ENCODE assay signal across 9 cellular contexts in the genomic region with DNA sequence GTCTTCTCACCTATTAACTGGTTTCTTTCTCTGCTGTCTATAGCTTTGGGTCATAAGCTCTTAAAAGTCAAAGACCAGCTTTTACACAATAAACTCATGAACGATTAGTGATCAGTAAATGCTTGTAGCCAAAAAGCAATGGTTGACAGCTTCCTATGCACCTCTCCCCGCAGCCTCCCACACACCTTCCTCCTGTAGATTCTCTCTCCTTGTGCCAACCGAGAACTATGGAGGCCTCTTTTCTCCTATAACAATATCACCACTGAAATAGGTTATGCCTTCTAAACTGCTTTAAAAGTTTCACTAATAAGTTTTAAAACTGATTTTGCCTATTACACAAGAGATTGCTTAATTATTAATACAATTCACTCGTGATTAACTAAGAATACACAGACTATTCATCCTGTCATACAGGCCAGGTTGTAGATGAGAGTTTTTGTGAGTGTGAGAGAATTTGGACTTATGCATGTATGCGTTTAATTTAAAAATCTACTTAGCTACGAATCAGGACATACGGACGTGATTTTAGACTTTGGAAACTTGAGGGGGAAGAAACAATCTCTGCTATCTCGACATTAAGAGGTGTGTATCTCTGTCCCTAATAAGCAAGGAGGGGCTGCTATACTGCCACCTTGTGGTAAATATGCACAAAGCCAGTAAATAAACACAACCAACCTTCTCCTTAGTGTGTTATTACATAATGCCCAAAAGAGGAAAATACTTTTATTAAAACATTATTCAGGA.
DNase-seq lines count a peak whose midpoint lies in the region; ATAC-seq and TF ChIP-seq lines count a peak whose summit lies in the region.
"Had no signal": no experiment of that assay in that cellular context is flagged by ENCODE, and none has a peak within 500 bp of the region (broad histone marks: within the 10 kb centered on the region; RNA-seq: fewer than 3 reads in every experiment).

No MANE protein-coding gene starts in this region.

- no peaks in the 10 kb centered on the region for H3K9me3 ChIP-seq in CD4-positive, alpha-beta memory T cell (ENCODE audit: control insufficient read depth in 1 of 2, low read length in 2 of 2)
- H3K9me3 ChIP-seq in IMR-90 (ENCODE audit: control insufficient read depth, insufficient read depth, low read length) (no peaks in the 10 kb centered on the region), SK-N-SH (no peaks in the 10 kb centered on the region)
- H3K9me3 ChIP-seq: SJSA1 had no signal

- H2BK20ac ChIP-seq in IMR-90 (ENCODE audit: low read depth, low read length): no peak overlapping the region

- H3K14ac ChIP-seq in IMR-90 (replicated peaks; ENCODE audit: low read depth, low read length): no peak overlapping the region

- H4K20me1 ChIP-seq in IMR-90 (ENCODE audit: insufficient read depth, low read length) (no peaks in the 10 kb centered on the region), SK-N-SH (ENCODE audit: insufficient read depth) (no peaks in the 10 kb centered on the region)

- no peaks in the 10 kb centered on the region for H3K36me3 Mint-ChIP-seq in CD4-positive, alpha-beta memory T cell
- peaks cover 1% of the 10 kb centered on the region for H3K36me3 Mint-ChIP-seq in osteocyte (ENCODE audit: unreplicated experiment)

- no peaks in the 10 kb centered on the region for H3K79me1 ChIP-seq in IMR-90 (ENCODE audit: low read depth in 1 of 2, low read length in 2 of 2)

- no peaks in the 10 kb centered on the region for H3K79me2 ChIP-seq in SK-N-SH (ENCODE audit: insufficient read depth)

- no peak overlapping the region for H4K5ac ChIP-seq in IMR-90 (ENCODE audit: low read depth, low read length)

- no peak overlapping the region for H3K4me2 ChIP-seq in IMR-90 (ENCODE audit: low read depth, low read length)
- H3K4me2 ChIP-seq in SK-N-SH: no peak overlapping the region

- no peaks in the 10 kb centered on the region for H3K36me3 ChIP-seq in CD4-positive, alpha-beta memory T cell (ENCODE audit: insufficient read depth, low read length)
- H3K36me3 ChIP-seq in IMR-90 (ENCODE audit: control insufficient read depth, insufficient read depth, low read length): no peaks in the 10 kb centered on the region
- H3K36me3 ChIP-seq in SK-N-SH (replicated peaks in 1 of 2; ENCODE audit: control insufficient read depth in 1 of 2, insufficient read depth in 2 of 2, low read length in 1 of 2): no peaks in the 10 kb centered on the region
- H3K36me3 ChIP-seq: SJSA1 had no signal

- no peak overlapping the region for H2AK9ac ChIP-seq in IMR-90 (replicated peaks; ENCODE audit: low read depth, low read length, poor library complexity)

- H3K4me1 ChIP-seq in CD4-positive, alpha-beta memory T cell (ENCODE audit: insufficient read depth, low read length): no peaks in the 10 kb centered on the region
- H3K4me1 ChIP-seq in IMR-90 (ENCODE audit: control insufficient read depth, insufficient read depth, low read length) (peaks cover 3% of the 10 kb centered on the region; the same call in 1 of the 2 replicates), SK-N-SH (ENCODE audit: control insufficient read depth in 1 of 2, insufficient read depth in 2 of 2, low read depth in 1 of 2, low read length in 1 of 2) (peaks cover 0 to 4% of the 10 kb centered on the region in 2 experiments; a peak in 1 of 4 replicates)

- no peak overlapping the region for H3K56ac ChIP-seq in IMR-90 (ENCODE audit: extremely low read depth, insufficient read depth, low read length)

- H3K27ac ChIP-seq in CD4-positive, alpha-beta memory T cell (ENCODE audit: low read depth, low read length): no peak overlapping the region
- H3K27ac ChIP-seq in IMR-90 (ENCODE audit: insufficient read depth, low read length) (no peak overlapping the region), SK-N-SH (ENCODE audit: low read depth in 2 of 2, low read length in 1 of 2) (no peak overlapping the region)
- H3K27ac ChIP-seq: SJSA1 had no signal

- no peaks in the 10 kb centered on the region for H3F3A ChIP-seq in SK-N-SH (replicated peaks; ENCODE audit: insufficient read depth)

- no peaks in the 10 kb centered on the region for H3K4me1 Mint-ChIP-seq in CD4-positive, alpha-beta memory T cell
- H3K4me1 Mint-ChIP-seq in osteocyte (ENCODE audit: unreplicated experiment): peaks cover 28% of the 10 kb centered on the region

- in situ Hi-C loops in IMR-90 (cut with MboI; ENCODE audit: low sequenced_read_pairs): no loop called here

- POLR2A ChIA-PET in CD4-positive, alpha-beta memory T cell (lab: Charles Lee; ENCODE audit: partially characterized antibody): no interaction called here
- POLR2A ChIA-PET in IMR-90 (lab: Charles Lee; ENCODE audit: unreplicated experiment): no interaction called here
- POLR2A ChIA-PET in SK-N-SH (lab: Yijun Ruan, JAX): no interaction called here

- 0 out of 2 replicates have a peak, but pooled peaks cover 2% of the 10 kb centered on the region for H3K9me1 ChIP-seq in IMR-90 (ENCODE audit: insufficient read depth, low read length)

- H3K9me2 ChIP-seq in SK-N-SH: no peaks in the 10 kb centered on the region

- peak in 4 of 5 donors; percentile 1 to 18 (median 8) for DNase-seq in CD4-positive, alpha-beta memory T cell
- peak; percentile 40 for DNase-seq in IMR-90
- peak; percentile 59 for DNase-seq in SK-N-SH
- DNase-seq in fibroblast of pulmonary artery (ENCODE audit: low read depth): peak; percentile 69
- no peak for DNase-seq in osteocyte (ENCODE audit: extremely low spot score, unreplicated experiment)
- DNase-seq in activated CD8-positive, alpha-beta memory T cell treated with anti-CD3 and anti-CD28 coated beads, Interleukin-2, amount 50 U/mL, for 4 hours: no peak
- DNase-seq in cortex of kidney (lab: John Stamatoyannopoulos, UW): no peak

- TF ChIP-seq POLR2A in IMR-90 (IDR thresholded peaks at IDR 0.05; ENCODE audit: low read depth, low read length): no peak

- H3K4me3 Mint-ChIP-seq in CD4-positive, alpha-beta memory T cell: no peak overlapping the region
- no peak overlapping the region for H3K4me3 Mint-ChIP-seq in osteocyte (ENCODE audit: unreplicated experiment)

- H3K9me3 Mint-ChIP-seq in CD4-positive, alpha-beta memory T cell: peaks cover 0 to 4% (median 0%) of the 10 kb centered on the region in 8 donors
- no peaks in the 10 kb centered on the region for H3K9me3 Mint-ChIP-seq in osteocyte (ENCODE audit: unreplicated experiment)

- peak overlapping the region; percentile 12; the same call in 1 of the 2 replicates for H2BK120ac ChIP-seq in IMR-90 (ENCODE audit: low read depth, low read length)

- peak; percentile 84 for ATAC-seq in GM18907 (IDR thresholded peaks at IDR 0.05; ENCODE audit: unreplicated experiment)
- peak; percentile 27; the same call in 1 of the 2 replicates for ATAC-seq in IMR-90 (ENCODE audit: low read depth)

- no peak overlapping the region for H3K27ac Mint-ChIP-seq in CD4-positive, alpha-beta memory T cell
- no peak overlapping the region for H3K27ac Mint-ChIP-seq in osteocyte (ENCODE audit: unreplicated experiment)

- intact Hi-C loops in CD4-positive, alpha-beta memory T cell (cut with micrococcal nuclease): loop anchor here (5.0 to 10.0 kb wide), 3 partner anchors 51 to 807 kb away; no protein-coding TSS in a partner anchor
- intact Hi-C loops in IMR-90 (cut with micrococcal nuclease): loop anchor here (5.0 kb wide), 1 partner anchor 537 kb away; a partner anchor contains a TSS

- H2BK15ac ChIP-seq in IMR-90 (ENCODE audit: low read depth, low read length): peak overlapping the region; percentile 53; the same call in 1 of the 3 replicates

- no peak overlapping the region for H3K4me3 ChIP-seq in CD4-positive, alpha-beta memory T cell (ENCODE audit: low read length in 2 of 2)
- no peak overlapping the region for H3K4me3 ChIP-seq in IMR-90 (ENCODE audit: insufficient read depth, low read depth, low read length)
- H3K4me3 ChIP-seq in SK-N-SH (ENCODE audit: low read depth in 2 of 2, low read length in 1 of 2): peak overlapping the region in 1 of 2 experiments; percentile 1; a peak in 1 of 4 replicates
- no peak overlapping the region for H3K4me3 ChIP-seq in fibroblast of pulmonary artery (replicated peaks; ENCODE audit: low read depth, low read length)
- H3K4me3 ChIP-seq: SJSA1 had no signal

- H3K18ac ChIP-seq in IMR-90 (ENCODE audit: low read depth, low read length): no peak overlapping the region

- H2AFZ ChIP-seq in IMR-90 (replicated peaks; ENCODE audit: low read length, poor library complexity): no peak overlapping the region
- no peak overlapping the region for H2AFZ ChIP-seq in SK-N-SH (ENCODE audit: low read depth)

- H2AK5ac ChIP-seq in IMR-90 (ENCODE audit: low read depth, low read length): no peak overlapping the region

- no peak overlapping the region for H3K9ac ChIP-seq in IMR-90 (ENCODE audit: low read depth, low read length)
- no peak overlapping the region for H3K9ac ChIP-seq in SK-N-SH

- H3K27me3 ChIP-seq in CD4-positive, alpha-beta memory T cell (ENCODE audit: insufficient read depth, low read length): no peaks in the 10 kb centered on the region
- H3K27me3 ChIP-seq in IMR-90 (ENCODE audit: control insufficient read depth, insufficient read depth, low read length) (no peaks in the 10 kb centered on the region), SK-N-SH (ENCODE audit: insufficient read depth) (no peaks in the 10 kb centered on the region)
- H3K27me3 ChIP-seq: SJSA1 had no signal

- no peak overlapping the region for H4K8ac ChIP-seq in IMR-90 (ENCODE audit: low read depth in 2 of 2, low read length in 2 of 2)

- CTCF ChIA-PET in CD4-positive, alpha-beta memory T cell (lab: Charles Lee; ENCODE audit: partially characterized antibody): interaction anchor here (1.1 to 1.4 kb wide), 2 partner anchors 9 to 13 kb away, joined by 4 to 7 read pairs; no protein-coding TSS in a partner anchor
- CTCF ChIA-PET in IMR-90 (lab: Yijun Ruan, JAX) (no interaction called here), SK-N-SH (lab: Yijun Ruan, JAX) (interaction anchor here (0.5 to 1.5 kb wide), 6 partner anchors 9 to 48 kb away, joined by 3 to 8 read pairs (median 4); no protein-coding TSS in a partner anchor)

- TF ChIP-seq CTCF in IMR-90 (conservative IDR thresholded peaks at IDR 0.05; ENCODE audit: low read depth, low read length) (peak; percentile 53), SK-N-SH (IDR thresholded peaks at IDR 0.05) (peak; percentile 91), fibroblast of pulmonary artery (IDR thresholded peaks at IDR 0.05; ENCODE audit: low read length, missing control alignments) (peak; percentile 75), osteocyte (IDR thresholded peaks at IDR 0.05) (peak; percentile 75)

- dilution Hi-C loops in IMR-90 (cut with HindIII; ENCODE audit: low sequenced_read_pairs, unreplicated experiment): no loop called here

- WGBS in IMR-90 (ENCODE audit: extremely low coverage in 2 of 2, insufficient read length in 1 of 2), 2 experiments: no CpG with 5 or more reads among the region's 9 CpGs
- 23% methylated on average over 9 of the region's 9 CpGs for WGBS in SK-N-SH (ENCODE audit: low lambda C conversion rate)

- H4K91ac ChIP-seq in IMR-90 (ENCODE audit: insufficient read depth, low read depth, low read length): no peak overlapping the region; the same call in 1 of the 2 replicates

- H3K4ac ChIP-seq in IMR-90 (ENCODE audit: low read depth, low read length): no peak overlapping the region; the same call in 1 of the 2 replicates

- TF ChIP-seq EP300 in SK-N-SH (IDR thresholded peaks at IDR 0.05; ENCODE audit: borderline replicate concordance in 1 of 2, low read depth in 1 of 2, low read length in 1 of 2): no peak

- H2BK5ac ChIP-seq in IMR-90 (ENCODE audit: low read depth, low read length, poor library complexity, severe bottlenecking): no peak overlapping the region

- no TSS peak for BruUV-seq in IMR-90 (replicated peaks; lab: Mats Ljungman, UMichigan)

- peaks cover 2 to 5% of the 10 kb centered on the region in 2 donors for H3K27me3 Mint-ChIP-seq in CD4-positive, alpha-beta memory T cell
- no peaks in the 10 kb centered on the region for H3K27me3 Mint-ChIP-seq in osteocyte (ENCODE audit: unreplicated experiment)

- no peak overlapping the region for H3K23ac ChIP-seq in IMR-90 (ENCODE audit: low read depth, low read length)

- peak; percentile 51 for TF ChIP-seq RAD21 in IMR-90 (IDR thresholded peaks at IDR 0.05; ENCODE audit: low read length)
- peak; percentile 67 for TF ChIP-seq RAD21 in SK-N-SH (IDR thresholded peaks at IDR 0.05; ENCODE audit: low read length)

Comparison
In these comparisons a context has a peak if more than half of its experiments do, and no peak if none do; other contexts are left out.
1. DNase-seq: peak in CD4-positive, alpha-beta memory T cell (4 of 5), IMR-90 (single experiment), SK-N-SH (single experiment) and fibroblast of pulmonary artery (single experiment); none in osteocyte (single experiment), activated CD8-positive, alpha-beta memory T cell treated with anti-CD3 and anti-CD28 coated beads, Interleukin-2, amount 50 U/mL, for 4 hours (single experiment) and cortex of kidney (single experiment).
2. Peak in every context shown above with its lines, with median percentiles within 50 percentile points of each other: CTCF ChIP-seq.